In the genomic region with DNA sequence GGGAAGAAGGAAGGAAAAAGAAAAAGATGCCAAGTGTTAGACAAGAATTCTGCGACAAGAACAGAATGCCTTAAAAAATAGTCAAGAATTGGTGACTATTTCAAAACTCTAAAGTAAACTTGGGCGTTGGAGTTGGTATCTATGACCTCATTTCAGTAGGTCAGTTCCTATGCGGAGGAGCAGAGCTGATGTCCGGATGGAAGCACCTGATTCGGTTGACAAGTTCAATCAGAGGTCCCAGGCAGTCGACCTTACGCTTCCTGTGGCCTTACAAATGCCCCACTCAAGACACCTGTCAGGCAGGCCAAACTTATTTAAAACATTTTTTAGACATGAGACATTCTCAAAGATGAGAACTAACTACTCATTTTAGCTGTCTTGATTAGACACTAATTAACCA, we compare ENCODE assay signal across 28 cellular contexts.
"Had no signal": no experiment of that assay in that cellular context is flagged by ENCODE, and none has a peak within 500 bp of the region (broad histone marks: within the 10 kb centered on the region; RNA-seq: fewer than 3 reads in every experiment).

No MANE protein-coding gene starts in this region.

- ATAC-seq: esophagus mucosa, foreskin keratinocyte, gastrocnemius medialis, gastroesophageal sphincter, heart left ventricle, heart right ventricle had no signal

- H3K4me3 Mint-ChIP-seq: dendritic cell treated with granulocyte-macrophage colony-stimulating factor and Interleukin-4, amounts not matched to agents 40 ng/mL and 50 ng/mL, for 4 days; endodermal cell had no signal

- H3K4me1 ChIP-seq: colonic mucosa, esophagus squamous epithelium, foreskin keratinocyte, gastrocnemius medialis, gastroesophageal sphincter, heart left ventricle had no signal

- FAIRE-seq: colon, endometrium, endothelial cell of umbilical vein, frontal cortex had no signal

- H3K36me3 ChIP-seq: colonic mucosa, esophagus muscularis mucosa, esophagus squamous epithelium, gastrocnemius medialis, gastroesophageal sphincter, heart left ventricle, heart right ventricle had no signal

- H3K9me3 ChIP-seq: colonic mucosa, esophagus muscularis mucosa, esophagus squamous epithelium, gastrocnemius medialis, gastroesophageal sphincter, heart left ventricle, heart right ventricle had no signal

- H3K27ac Mint-ChIP-seq: dendritic cell treated with granulocyte-macrophage colony-stimulating factor and Interleukin-4, amounts not matched to agents 40 ng/mL and 50 ng/mL, for 4 days; endodermal cell had no signal

- H3K27me3 ChIP-seq: colonic mucosa, dorsolateral prefrontal cortex, esophagus muscularis mucosa, esophagus squamous epithelium, gastrocnemius medialis, gastroesophageal sphincter, heart left ventricle, heart right ventricle had no signal

- DNase-seq: colonic mucosa; cortex of kidney; dermis blood vessel endothelial cell; dorsolateral prefrontal cortex; effector CD4-positive, alpha-beta T cell; effector CD8-positive, alpha-beta T cell; effector memory CD4-positive, alpha-beta T cell; endodermal cell; erythroblast; esophagus squamous epithelium; foreskin fibroblast; foreskin keratinocyte; foreskin melanocyte; gastrocnemius medialis; glutamatergic neuron; head of caudate nucleus; heart left ventricle; heart right ventricle had no signal

- H3K4me3 ChIP-seq: colonic mucosa, coronary artery, dorsolateral prefrontal cortex, esophagus muscularis mucosa, esophagus squamous epithelium, gastrocnemius medialis, gastroesophageal sphincter, heart left ventricle, heart right ventricle had no signal

- H3K27ac ChIP-seq: colonic mucosa, coronary artery, dorsolateral prefrontal cortex, epithelial cell of prostate, esophagus muscularis mucosa, esophagus squamous epithelium, foreskin keratinocyte, gastrocnemius medialis, gastroesophageal sphincter, heart left ventricle, heart right ventricle had no signal

- H3K27me3 Mint-ChIP-seq: dendritic cell treated with granulocyte-macrophage colony-stimulating factor and Interleukin-4, amounts not matched to agents 40 ng/mL and 50 ng/mL, for 4 days had no signal

- H3K9me3 Mint-ChIP-seq: dendritic cell treated with granulocyte-macrophage colony-stimulating factor and Interleukin-4, amounts not matched to agents 40 ng/mL and 50 ng/mL, for 4 days; endodermal cell had no signal
